16 cellular contexts compared by ENCODE assay signal in genomic region chr9:91818226-91818587, GRCh38.
DNase-seq lines count a peak whose midpoint lies in the region; ATAC-seq, FAIRE-seq and TF ChIP-seq lines count a peak whose summit lies in the region.
"Had no signal": no experiment of that assay in that cellular context is flagged by ENCODE, and none has a peak within 500 bp of the region (broad histone marks: within the 10 kb centered on the region; RNA-seq: fewer than 3 reads in every experiment).

No MANE protein-coding gene starts in this region.

- WGBS in esophagus, 2 donors = 22 to 28% methylated on average over 3 of the region's 3 CpGs
- WGBS in neuronal stem cell (ENCODE audit: extremely low coverage in 2 of 2, insufficient read length in 2 of 2, insufficient replicate concordance in 1 of 2), 2 donors = no CpG with 5 or more reads among the region's 3 CpGs
- 44 to 49% methylated on average over 3 of the region's 3 CpGs for WGBS in aorta, 2 donors

- TF ChIP-seq CTCF in NB4 (IDR thresholded peaks at IDR 0.05; ENCODE audit: low read depth, low read length) (no peak), uterus (IDR thresholded peaks at IDR 0.05) (no peak)

- H2BK12ac ChIP-seq in neuronal stem cell (ENCODE audit: low read length) = no peak overlapping the region

- H3K14ac ChIP-seq in neuronal stem cell (ENCODE audit: low read length) = no peak overlapping the region

- peak; percentile 70 for DNase-seq in NB4 (ENCODE audit: low read depth)
- DNase-seq in neuronal stem cell (ENCODE audit: low spot score) = no peak
- peak in 1 of 2 donors; percentile 43 for DNase-seq in uterus
- no peak for DNase-seq in urothelium cell line (ENCODE audit: low spot score)
- DNase-seq in aorta = no peak
- DNase-seq in NCI-H226 = no peak
- DNase-seq: activated CD4-positive, alpha-beta T cell treated with anti-CD3 and anti-CD28 coated beads, Interleukin-2, amount 50 U/mL, for 48 hours; activated T-cell treated with anti-CD3 and anti-CD28 coated beads, Interleukin-2, amount 50 U/mL, for 72 hours; DMS79; naive thymus-derived CD4-positive, alpha-beta T cell; NCI-H1105; NK-92 treated with Interleukin-12 subunit alpha and Interleukin-12 subunit beta, amount 100 ng/mL, for 24 hours; upper lobe of right lung had no signal

- H3K27ac ChIP-seq in esophagus (ENCODE audit: low read depth in 2 of 2, low read length in 1 of 2) (peak overlapping the region; percentile 34 to 45), neuronal stem cell (replicated peaks; ENCODE audit: low read length) (no peak overlapping the region), uterus (peak overlapping the region; percentile 76 to 82), aorta (ENCODE audit: low read depth in 1 of 2, low read length in 2 of 2) (no peak overlapping the region)
- H3K27ac ChIP-seq: C4-2B had no signal

- H4K8ac ChIP-seq in neuronal stem cell (ENCODE audit: low read depth, low read length) = no peak overlapping the region

- H3K9ac ChIP-seq in neuronal stem cell (ENCODE audit: low read depth, low read length, poor library complexity) = no peak overlapping the region

- H3K18ac ChIP-seq in neuronal stem cell (ENCODE audit: low read length) = no peak overlapping the region

- no peak overlapping the region for H3K4ac ChIP-seq in neuronal stem cell (ENCODE audit: low read length)

- peaks cover 15% of the 10 kb centered on the region for H3K79me1 ChIP-seq in neuronal stem cell (ENCODE audit: low read depth, low read length)

- H4K91ac ChIP-seq in neuronal stem cell (ENCODE audit: low read depth, low read length, poor library complexity) = no peak overlapping the region

- TF ChIP-seq POLR2A in NB4 (IDR thresholded peaks at IDR 0.05; ENCODE audit: extremely low read depth, insufficient read length) (no peak), uterus (IDR thresholded peaks at IDR 0.05) (no peak)

- no peak for ATAC-seq in aorta (ENCODE audit: low FRiP score)
- ATAC-seq: activated T-cell treated with anti-CD3 and anti-CD28 coated beads, Interleukin-2, amount 50 U/mL, for 72 hours; naive thymus-derived CD4-positive, alpha-beta T cell; upper lobe of right lung had no signal

- H2BK5ac ChIP-seq in neuronal stem cell (ENCODE audit: low read length) = no peak overlapping the region

- H3K4me1 ChIP-seq in esophagus (ENCODE audit: control insufficient read depth in 2 of 2, insufficient read depth in 2 of 2, low read length in 1 of 2) = peaks cover 2 to 3% of the 10 kb centered on the region in 2 donors
- peaks cover 17 to 19% of the 10 kb centered on the region in 2 donors for H3K4me1 ChIP-seq in neuronal stem cell (ENCODE audit: control insufficient read depth in 2 of 2, insufficient read depth in 1 of 2, low read depth in 1 of 2, low read length in 2 of 2)
- H3K4me1 ChIP-seq in uterus = peaks cover 0 to 9% of the 10 kb centered on the region in 2 donors
- no peaks in the 10 kb centered on the region for H3K4me1 ChIP-seq in aorta (ENCODE audit: control insufficient read depth in 1 of 2, insufficient read depth in 2 of 2, low read length in 2 of 2)

- no peak overlapping the region for H3K4me2 ChIP-seq in neuronal stem cell (ENCODE audit: insufficient read depth, low read length, poor library complexity, severe bottlenecking)

- FAIRE-seq in urothelium cell line (lab: Jason Lieb, UNC) = no peak
- FAIRE-seq: endothelial cell of umbilical vein had no signal

- H2BK120ac ChIP-seq in neuronal stem cell (ENCODE audit: low read depth, low read length) = no peak overlapping the region

- H3K36me3 ChIP-seq in esophagus (ENCODE audit: control insufficient read depth in 2 of 2, insufficient read depth in 2 of 2, low read length in 1 of 2) (no peaks in the 10 kb centered on the region), neuronal stem cell (replicated peaks in 1 of 2; ENCODE audit: control insufficient read depth in 2 of 2, insufficient read depth in 2 of 2, low read length in 2 of 2) (peaks cover 0 to 4% of the 10 kb centered on the region in 2 donors), uterus (no peaks in the 10 kb centered on the region), aorta (ENCODE audit: control insufficient read depth in 1 of 2, insufficient read depth in 2 of 2, low read length in 1 of 2) (no peaks in the 10 kb centered on the region)
- H3K36me3 ChIP-seq: upper lobe of right lung had no signal

- H2AK5ac ChIP-seq in neuronal stem cell (ENCODE audit: low read depth, low read length) = no peak overlapping the region

- H3K23ac ChIP-seq in neuronal stem cell (ENCODE audit: low read depth, low read length, poor library complexity) = no peak overlapping the region

- intact Hi-C loops in uterus (cut with DNase I; ENCODE audit: low total_unique reads) (no loop called here), aorta (cut with DNase I) (no loop called here)

- no peak overlapping the region for H2BK15ac ChIP-seq in neuronal stem cell (ENCODE audit: low read length)

- H3K9me3 ChIP-seq in esophagus (ENCODE audit: control insufficient read depth in 2 of 2, insufficient read depth in 1 of 2, low read depth in 1 of 2, low read length in 1 of 2) = no peaks in the 10 kb centered on the region
- peaks cover 6 to 20% of the 10 kb centered on the region in 2 donors for H3K9me3 ChIP-seq in neuronal stem cell (replicated peaks in 1 of 2; ENCODE audit: control insufficient read depth in 2 of 2, insufficient read depth in 1 of 2, low read depth in 1 of 2, low read length in 2 of 2)
- no peaks in the 10 kb centered on the region for H3K9me3 ChIP-seq in uterus
- H3K9me3 ChIP-seq in aorta (ENCODE audit: control insufficient read depth, low read length) = peaks cover 3% of the 10 kb centered on the region
- H3K9me3 ChIP-seq: upper lobe of right lung had no signal

- H3K27me3 ChIP-seq in esophagus (ENCODE audit: control insufficient read depth in 1 of 2, insufficient read depth in 2 of 2, low read length in 2 of 2) = no peaks in the 10 kb centered on the region
- no peaks in the 10 kb centered on the region for H3K27me3 ChIP-seq in neuronal stem cell (ENCODE audit: control insufficient read depth in 3 of 3, insufficient read depth in 3 of 3, low read depth in 1 of 3, low read length in 3 of 3)
- H3K27me3 ChIP-seq in uterus = no peaks in the 10 kb centered on the region
- no peaks in the 10 kb centered on the region for H3K27me3 ChIP-seq in aorta (ENCODE audit: control insufficient read depth in 1 of 2, insufficient read depth in 2 of 2, low read length in 1 of 2)
- H3K27me3 ChIP-seq: upper lobe of right lung had no signal

- H3K4me3 ChIP-seq in NB4 (ENCODE audit: low read depth, low read length) (no peak overlapping the region), esophagus (ENCODE audit: low read depth in 1 of 2, low read length in 2 of 2) (no peak overlapping the region), neuronal stem cell (ENCODE audit: low read length in 2 of 2) (no peak overlapping the region), uterus (no peak overlapping the region), aorta (ENCODE audit: low read length in 2 of 2) (no peak overlapping the region)

- H2AFZ ChIP-seq in neuronal stem cell (ENCODE audit: low read length) = peak overlapping the region; percentile 5

Comparison
In these comparisons a context has a peak if more than half of its experiments do, and no peak if none do; other contexts are left out.
1. H3K27ac ChIP-seq: peak in esophagus (2 of 2) and uterus (2 of 2); none in neuronal stem cell (single experiment) and aorta (0 of 2).